20 cellular contexts compared by ENCODE assay signal in the genomic region with DNA sequence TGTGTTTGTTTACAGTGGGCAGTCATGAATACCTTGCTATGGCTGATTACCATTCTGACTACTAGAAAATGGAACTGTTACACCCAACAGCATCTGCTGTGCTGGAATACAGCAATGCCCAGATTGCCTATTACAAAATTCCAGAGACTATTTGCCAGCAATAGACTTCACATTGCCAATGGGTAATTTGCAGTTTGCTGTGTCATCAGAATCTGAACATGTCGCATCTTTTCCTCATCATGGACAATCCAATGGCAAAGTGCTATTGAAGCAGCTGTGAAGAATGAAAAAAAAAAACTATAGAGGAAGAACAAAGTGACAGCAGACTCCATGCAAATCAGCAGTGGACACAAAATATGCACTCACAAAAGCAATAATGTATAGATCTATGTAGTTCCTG.
DNase-seq lines count a peak whose midpoint lies in the region; ATAC-seq and TF ChIP-seq lines count a peak whose summit lies in the region.
"Had no signal": no experiment of that assay in that cellular context is flagged by ENCODE, and none has a peak within 500 bp of the region (broad histone marks: within the 10 kb centered on the region; RNA-seq: fewer than 3 reads in every experiment).

No MANE protein-coding gene starts in this region.

- TF ChIP-seq RAD21 in IMR-90 (IDR thresholded peaks at IDR 0.05; ENCODE audit: low read length), result no peak

- H3K9me1 ChIP-seq in IMR-90 (ENCODE audit: insufficient read depth, low read length), result no peaks in the 10 kb centered on the region

- in situ Hi-C loops in IMR-90 (cut with MboI; ENCODE audit: low sequenced_read_pairs) (no loop called here), ACHN (cut with HindIII; ENCODE audit: low pct_ligation_motif_present, low pct_unique_long_range_greater_than_20kb, low sequenced_read_pairs) (no loop called here)

- H3K27ac ChIP-seq in IMR-90 (ENCODE audit: insufficient read depth, low read length), result no peak overlapping the region
- H3K27ac ChIP-seq: 22Rv1, BLaER1, C4-2B had no signal

- no peak for TF ChIP-seq CTCF in IMR-90 (conservative IDR thresholded peaks at IDR 0.05; ENCODE audit: low read depth, low read length)

- H2BK5ac ChIP-seq in IMR-90 (ENCODE audit: low read depth, low read length, poor library complexity, severe bottlenecking), result no peak overlapping the region

- H3K14ac ChIP-seq in IMR-90 (replicated peaks; ENCODE audit: low read depth, low read length), result no peak overlapping the region

- no peaks in the 10 kb centered on the region for H3K79me1 ChIP-seq in IMR-90 (ENCODE audit: low read depth in 1 of 2, low read length in 2 of 2)

- intact Hi-C loops in IMR-90 (cut with micrococcal nuclease), result no loop called here

- H3K9me3 ChIP-seq in IMR-90 (ENCODE audit: control insufficient read depth, insufficient read depth, low read length), result peaks cover 4% of the 10 kb centered on the region
- H3K9me3 ChIP-seq: BLaER1, Caco-2 had no signal

- H2AFZ ChIP-seq in IMR-90 (replicated peaks; ENCODE audit: low read length, poor library complexity), result no peak overlapping the region
- H2AFZ ChIP-seq: GM23338 had no signal

- TF ChIP-seq POLR2A in IMR-90 (IDR thresholded peaks at IDR 0.05; ENCODE audit: low read depth, low read length), result no peak

- dilution Hi-C loops in IMR-90 (cut with HindIII; ENCODE audit: low sequenced_read_pairs, unreplicated experiment), result no loop called here

- H3K4me3 ChIP-seq in IMR-90 (ENCODE audit: insufficient read depth, low read depth, low read length), result no peak overlapping the region
- H3K4me3 ChIP-seq: BLaER1, GM12878, GM23338 had no signal

- H3K9ac ChIP-seq in IMR-90 (ENCODE audit: low read depth, low read length), result no peak overlapping the region
- H3K9ac ChIP-seq: BLaER1 had no signal

- no peak overlapping the region for H3K56ac ChIP-seq in IMR-90 (ENCODE audit: extremely low read depth, insufficient read depth, low read length)

- no peak overlapping the region for H2AK9ac ChIP-seq in IMR-90 (replicated peaks; ENCODE audit: low read depth, low read length, poor library complexity)

- DNase-seq in DMS53 (lab: John Stamatoyannopoulos, UW) (peak; percentile 3), DMS53 treated with DMSO at 0.1 percent for 48 hours (lab: John Stamatoyannopoulos, UW; ENCODE audit: unreplicated experiment) (no peak), IMR-90 (no peak), NCI-H446 treated with DMSO at 0.1 percent for 48 hours (lab: John Stamatoyannopoulos, UW) (peak; percentile 58), renal cortical epithelial cell (ENCODE audit: low read depth) (peak; percentile 4), GDM1 (lab: John Stamatoyannopoulos, UW) (no peak), ACHN (no peak), kidney tubule cell (ENCODE audit: low spot score) (no peak)
- DNase-seq: Caco-2; CD4-positive, CD25-positive, alpha-beta regulatory T cell; CD8-positive, alpha-beta T cell; DMS153; DND-41; H9 had no signal

- no peak overlapping the region for H3K18ac ChIP-seq in IMR-90 (ENCODE audit: low read depth, low read length)

- H2BK15ac ChIP-seq in IMR-90 (ENCODE audit: low read depth, low read length), result no peak overlapping the region

- no peak overlapping the region for H4K8ac ChIP-seq in IMR-90 (ENCODE audit: low read depth in 2 of 2, low read length in 2 of 2)

- no peak for ATAC-seq in IMR-90 (ENCODE audit: low read depth)
- ATAC-seq: CD8-positive, alpha-beta T cell; GM12878; GM23338; HCT116 had no signal

- no CpG with 5 or more reads among the region's 1 CpG for WGBS in IMR-90 (ENCODE audit: extremely low coverage in 2 of 2, insufficient read length in 1 of 2), 2 experiments

- no peak overlapping the region for H2BK20ac ChIP-seq in IMR-90 (ENCODE audit: low read depth, low read length)

- no peak overlapping the region for H2AK5ac ChIP-seq in IMR-90 (ENCODE audit: low read depth, low read length)

- no peak overlapping the region for H2BK120ac ChIP-seq in IMR-90 (ENCODE audit: low read depth, low read length)

- no peak overlapping the region for H3K4ac ChIP-seq in IMR-90 (ENCODE audit: low read depth, low read length)

- no TSS peak for BruUV-seq in IMR-90 (replicated peaks; lab: Mats Ljungman, UMichigan)

- no peak overlapping the region for H4K91ac ChIP-seq in IMR-90 (ENCODE audit: insufficient read depth, low read depth, low read length)

- no peaks in the 10 kb centered on the region for H3K36me3 ChIP-seq in IMR-90 (ENCODE audit: control insufficient read depth, insufficient read depth, low read length)
- H3K36me3 ChIP-seq: BLaER1 had no signal

- no peaks in the 10 kb centered on the region for H3K4me1 ChIP-seq in IMR-90 (ENCODE audit: control insufficient read depth, insufficient read depth, low read length)
- H3K4me1 ChIP-seq: BLaER1, Caco-2 had no signal

- no peak overlapping the region for H3K4me2 ChIP-seq in IMR-90 (ENCODE audit: low read depth, low read length)
- H3K4me2 ChIP-seq: BLaER1, GM23338 had no signal

- H4K5ac ChIP-seq in IMR-90 (ENCODE audit: low read depth, low read length), result no peak overlapping the region

- CTCF ChIA-PET in IMR-90 (lab: Yijun Ruan, JAX), result interaction anchor here (0.6 kb wide), 1 partner anchor 870 kb away, joined by 3 read pairs; no protein-coding TSS in a partner anchor

- POLR2A ChIA-PET in IMR-90 (lab: Charles Lee; ENCODE audit: unreplicated experiment), result no interaction called here

- no peak overlapping the region for H3K23ac ChIP-seq in IMR-90 (ENCODE audit: low read depth, low read length)

- no peaks in the 10 kb centered on the region for H3K27me3 ChIP-seq in IMR-90 (ENCODE audit: control insufficient read depth, insufficient read depth, low read length)
- H3K27me3 ChIP-seq: BLaER1 had no signal

- no peaks in the 10 kb centered on the region for H4K20me1 ChIP-seq in IMR-90 (ENCODE audit: insufficient read depth, low read length)
- H4K20me1 ChIP-seq: BLaER1 had no signal

TF ChIP-seq in IMR-90, 13 proteins besides CTCF, POLR2A, EP300 and RAD21:
- TF ChIP-seq BHLHE40 (IDR thresholded peaks at IDR 0.05; ENCODE audit: low read depth, low read length) (no peak), NFE2L2 (IDR thresholded peaks at IDR 0.05; ENCODE audit: low read depth, low read length) (no peak), MAFK (IDR thresholded peaks at IDR 0.05; ENCODE audit: low read depth, low read length) (peak; percentile 50), SMC3 (IDR thresholded peaks at IDR 0.05; ENCODE audit: low read depth, low read length) (no peak)

Comparison
In these comparisons a context has a peak if more than half of its experiments do, and no peak if none do; other contexts are left out.
1. DNase-seq: peak in DMS53 (single experiment), NCI-H446 treated with DMSO at 0.1 percent for 48 hours (single experiment) and renal cortical epithelial cell (single experiment); none in DMS53 treated with DMSO at 0.1 percent for 48 hours (single experiment), IMR-90 (single experiment), GDM1 (single experiment), ACHN (single experiment) and kidney tubule cell (single experiment).